20 cellular contexts compared by ENCODE assay signal in genomic region chr18:78904179-78904531, GRCh38.
DNase-seq lines count a peak whose midpoint lies in the region; ATAC-seq, FAIRE-seq and TF ChIP-seq lines count a peak whose summit lies in the region.
"Had no signal": no experiment of that assay in that cellular context is flagged by ENCODE, and none has a peak within 500 bp of the region (broad histone marks: within the 10 kb centered on the region; RNA-seq: fewer than 3 reads in every experiment).

No MANE protein-coding gene starts in this region.

- H3K4me3 ChIP-seq in GM23338, result no peak overlapping the region
- no peak overlapping the region for H3K4me3 ChIP-seq in kidney (ENCODE audit: low read length in 2 of 2)
- no peak overlapping the region for H3K4me3 ChIP-seq in upper lobe of right lung
- no peak overlapping the region for H3K4me3 ChIP-seq in lower leg skin (ENCODE audit: low read depth, poor library complexity, severe bottlenecking)
- H3K4me3 ChIP-seq: A549 had no signal

- no peaks in the 10 kb centered on the region for H4K20me1 ChIP-seq in GM23338 (replicated peaks; ENCODE audit: insufficient read depth)

- ATAC-seq in GM23338 (no peak), upper lobe of right lung (no peak), HG02763 (IDR thresholded peaks at IDR 0.05; ENCODE audit: unreplicated experiment) (no peak)
- ATAC-seq: A549 had no signal

- H3K9ac ChIP-seq in kidney (ENCODE audit: low read length in 2 of 2), result no peak overlapping the region

- peaks cover 32% of the 10 kb centered on the region for H3K36me3 Mint-ChIP-seq in GM23338 (ENCODE audit: low read depth)
- no peaks in the 10 kb centered on the region for H3K36me3 Mint-ChIP-seq in chondrocyte (ENCODE audit: low read depth)
- H3K36me3 Mint-ChIP-seq: CD4-positive, alpha-beta memory T cell had no signal

- peak overlapping the region; percentile 69; the same call in 1 of the 2 replicates for H2AFZ ChIP-seq in GM23338

- H3K27me3 Mint-ChIP-seq in GM23338 (ENCODE audit: insufficient read depth, low read depth, poor library complexity) (peaks cover 18% of the 10 kb centered on the region), chondrocyte (ENCODE audit: low read depth) (no peaks in the 10 kb centered on the region)

- no peak for TF ChIP-seq POLR2A in lower leg skin (IDR thresholded peaks at IDR 0.05)

- FAIRE-seq in kidney (lab: Jason Lieb, UNC), result no peak
- FAIRE-seq: A549, D721Med, G401.6, GM12891, H1 had no signal

- no peak overlapping the region for H3K4me3 Mint-ChIP-seq in GM23338
- no peak overlapping the region for H3K4me3 Mint-ChIP-seq in chondrocyte (ENCODE audit: unreplicated experiment)
- H3K4me3 Mint-ChIP-seq: CD4-positive, alpha-beta memory T cell; HFFc6 had no signal

- 74 to 80% methylated on average over 11 of the region's 11 CpGs for WGBS in lower leg skin, 2 donors

- no peaks in the 10 kb centered on the region for H3K9me3 ChIP-seq in kidney (ENCODE audit: control insufficient read depth in 1 of 2, low read length in 2 of 2)
- H3K9me3 ChIP-seq in upper lobe of right lung, result no peaks in the 10 kb centered on the region
- H3K9me3 ChIP-seq: A549, BE2C had no signal

- H3K4me1 Mint-ChIP-seq in GM23338 (peaks cover 7% of the 10 kb centered on the region; the same call in 2 of the 3 replicates), chondrocyte (ENCODE audit: low read depth) (no peaks in the 10 kb centered on the region)
- H3K4me1 Mint-ChIP-seq: CD4-positive, alpha-beta memory T cell had no signal

- H3F3A ChIP-seq in GM23338 (replicated peaks; ENCODE audit: low read depth), result no peaks in the 10 kb centered on the region

- DNase-seq in GM23338 (ENCODE audit: low spot score), result no peak
- DNase-seq in chondrocyte (ENCODE audit: low spot score), result peak; percentile 65
- peak; percentile 50 for DNase-seq in kidney
- peak; percentile 16 for DNase-seq in upper lobe of right lung
- no peak for DNase-seq in lower leg skin (ENCODE audit: low spot score in 2 of 2)
- DNase-seq: BE2C; CD4-positive, alpha-beta memory T cell; DMS153; DMS79 treated with DMSO at 0.1 percent for 48 hours; EL; HCEC 1CT; HFFc6 had no signal

- H3K36me3 ChIP-seq in GM23338 (ENCODE audit: insufficient read depth) (no peaks in the 10 kb centered on the region), kidney (ENCODE audit: control insufficient read depth in 1 of 2, insufficient read depth in 2 of 2, low read length in 2 of 2) (no peaks in the 10 kb centered on the region), upper lobe of right lung (no peaks in the 10 kb centered on the region)
- H3K36me3 ChIP-seq: BE2C had no signal

- H3K9me2 ChIP-seq in GM23338 (ENCODE audit: insufficient read depth), result no peaks in the 10 kb centered on the region; the same call in 1 of the 2 replicates

- H3K9me3 Mint-ChIP-seq in GM23338 (peaks cover 95% of the 10 kb centered on the region), chondrocyte (ENCODE audit: low read depth) (peaks cover 19% of the 10 kb centered on the region)
- H3K9me3 Mint-ChIP-seq: CD4-positive, alpha-beta memory T cell had no signal

- no peaks in the 10 kb centered on the region; the same call in 1 of the 2 replicates for H3K4me1 ChIP-seq in GM23338 (ENCODE audit: insufficient read depth)
- H3K4me1 ChIP-seq in kidney (ENCODE audit: control insufficient read depth in 1 of 2, insufficient read depth in 1 of 2, low read depth in 1 of 2, low read length in 2 of 2), result no peaks in the 10 kb centered on the region
- no peaks in the 10 kb centered on the region for H3K4me1 ChIP-seq in upper lobe of right lung
- H3K4me1 ChIP-seq: A549, BE2C had no signal

- H3K27me3 ChIP-seq in GM23338 (ENCODE audit: insufficient read depth) (no peaks in the 10 kb centered on the region), upper lobe of right lung (no peaks in the 10 kb centered on the region)
- H3K27me3 ChIP-seq: BE2C had no signal

- intact Hi-C loops in kidney (cut with DNase I) (no loop called here), upper lobe of right lung (cut with DNase I) (no loop called here), lower leg skin (cut with DNase I; ENCODE audit: low total_unique reads) (no loop called here)

- TF ChIP-seq CTCF in GM23338 (conservative IDR thresholded peaks at IDR 0.05; ENCODE audit: low read depth in 2 of 2) (no peak), chondrocyte (IDR thresholded peaks at IDR 0.05) (no peak), kidney (IDR thresholded peaks at IDR 0.05; ENCODE audit: borderline replicate concordance, extremely low read depth, insufficient read depth) (no peak), upper lobe of right lung (IDR thresholded peaks at IDR 0.05) (no peak), lower leg skin (IDR thresholded peaks at IDR 0.05) (no peak)

- no peaks in the 10 kb centered on the region for H3K79me2 ChIP-seq in GM23338 (replicated peaks; ENCODE audit: insufficient read depth)

- no peak overlapping the region for H3K4me2 ChIP-seq in GM23338
- H3K4me2 ChIP-seq: A549 had no signal

- H3K27ac Mint-ChIP-seq in GM23338, result no peak overlapping the region
- no peak overlapping the region for H3K27ac Mint-ChIP-seq in chondrocyte (ENCODE audit: unreplicated experiment)
- H3K27ac Mint-ChIP-seq: CD4-positive, alpha-beta memory T cell; HFFc6 had no signal

- H3K27ac ChIP-seq in GM23338 (ENCODE audit: low read depth), result no peak overlapping the region
- no peak overlapping the region for H3K27ac ChIP-seq in kidney (ENCODE audit: low read depth in 2 of 2, low read length in 2 of 2)
- H3K27ac ChIP-seq in upper lobe of right lung, result no peak overlapping the region
- H3K27ac ChIP-seq: A549, C4-2B, HL-60 had no signal

TF ChIP-seq in GM23338, 12 proteins besides CTCF, POLR2A, EP300 and RAD21 (continues in another document):
- TF ChIP-seq ZNF114 (CRISPR knock-in tag; IDR thresholded peaks at IDR 0.05), result no peak
- no peak for TF ChIP-seq POLR2AphosphoS5 (IDR thresholded peaks at IDR 0.05; ENCODE audit: low read depth)
- TF ChIP-seq EZH2 (IDR thresholded peaks at IDR 0.05; ENCODE audit: low read depth, unreplicated experiment), result no peak
- no peak for TF ChIP-seq REST (IDR thresholded peaks at IDR 0.05; ENCODE audit: unreplicated experiment)
- TF ChIP-seq NANOG (IDR thresholded peaks at IDR 0.05; ENCODE audit: borderline replicate concordance), result no peak
- TF ChIP-seq ZNF331 (CRISPR knock-in tag; IDR thresholded peaks at IDR 0.05; ENCODE audit: low read depth), result no peak
- TF ChIP-seq EZH2phosphoT487 (IDR thresholded peaks at IDR 0.05; ENCODE audit: unreplicated experiment), result no peak
- TF ChIP-seq ETS1 (IDR thresholded peaks at IDR 0.05), result no peak

Comparison
In these comparisons a context has a peak if more than half of its experiments do, and no peak if none do; other contexts are left out.
1. DNase-seq: peak in chondrocyte (single experiment), kidney (single experiment) and upper lobe of right lung (single experiment); none in GM23338 (single experiment) and lower leg skin (0 of 2).